Comparison of ENCODE assay signal across 4 cellular contexts in the genomic region with DNA sequence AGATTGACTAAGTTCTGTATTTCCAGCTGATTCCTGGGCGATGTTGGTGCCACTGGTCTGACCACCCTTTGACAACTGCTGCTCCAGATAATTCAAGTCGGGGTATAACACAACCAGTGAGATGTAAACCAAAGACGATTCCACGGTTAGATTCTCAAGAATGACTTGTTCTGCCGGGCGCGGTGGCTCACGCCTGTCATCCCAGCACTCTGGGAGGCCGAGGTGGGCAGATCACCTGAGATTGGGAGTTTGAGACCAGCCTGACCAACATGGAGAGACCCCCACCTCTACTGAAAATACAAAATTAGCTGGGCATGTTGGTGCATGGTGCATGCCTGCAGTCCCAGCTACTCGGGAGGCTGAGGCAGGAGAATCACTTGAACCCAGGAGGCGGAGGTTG. TPM values are rescaled to one million over a fixed set of nuclear protein-coding genes. Genes with fewer than 3 reads are reported as not detected.
"Had no signal": no experiment of that assay in that cellular context is flagged by ENCODE, and none has a peak within 500 bp of the region (broad histone marks: within the 10 kb centered on the region; RNA-seq: fewer than 3 reads in every experiment).

No MANE protein-coding gene starts in this region.

RNA-seq across cellular contexts. Expression of gene NLRP2, which starts 23.4 kb away (rescaled TPM):
- total RNA-seq: GM23248 had no signal
- polyA plus RNA-seq: GM23248 had no signal

RNA-seq across cellular contexts. Expression of gene NLRP7, which starts 42.2 kb away (rescaled TPM):
- total RNA-seq: GM23248, H4, HFFc6 had no signal
- polyA plus RNA-seq: GM23248 had no signal

RNA-seq across cellular contexts. Expression of gene GP6, which starts 48.5 kb away (rescaled TPM):
- total RNA-seq: GM23248, H4, H7, HFFc6 had no signal
- polyA plus RNA-seq: GM23248 had no signal
